Comparison of ENCODE assay signal across 16 cellular contexts in the genomic region with DNA sequence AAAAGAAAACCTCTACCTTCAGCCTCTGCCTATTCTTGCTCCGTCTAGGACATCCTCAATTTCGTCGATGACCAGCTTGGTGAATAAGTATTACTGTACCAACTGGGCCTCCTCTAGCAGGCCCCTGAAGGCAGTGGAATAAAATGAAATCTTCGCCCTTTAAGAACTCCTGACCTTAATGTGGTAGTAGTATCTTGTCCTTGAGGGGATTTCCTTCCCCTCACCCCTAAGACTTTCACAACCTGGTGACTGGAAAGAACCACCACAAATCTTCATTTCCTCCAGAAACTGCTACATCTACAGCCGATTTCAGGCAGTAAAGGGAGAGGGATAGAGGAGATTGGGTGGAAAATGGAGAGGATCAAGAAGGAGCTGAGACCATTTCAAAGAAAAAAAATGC. TPM values are rescaled to one million over a fixed set of nuclear protein-coding genes. Genes with fewer than 3 reads are reported as not detected.
DNase-seq lines count a peak whose midpoint lies in the region; ATAC-seq, FAIRE-seq and TF ChIP-seq lines count a peak whose summit lies in the region.
"Had no signal": no experiment of that assay in that cellular context is flagged by ENCODE, and none has a peak within 500 bp of the region (broad histone marks: within the 10 kb centered on the region; RNA-seq: fewer than 3 reads in every experiment).

No MANE protein-coding gene starts in this region.

- H3K4me1 ChIP-seq in CD4-positive, alpha-beta memory T cell (ENCODE audit: insufficient read depth, low read length) = peaks cover 36% of the 10 kb centered on the region
- peaks cover 0 to 4% of the 10 kb centered on the region in 2 donors for H3K4me1 ChIP-seq in kidney (ENCODE audit: control insufficient read depth in 1 of 2, insufficient read depth in 1 of 2, low read depth in 1 of 2, low read length in 2 of 2)

- H3K27me3 Mint-ChIP-seq in CD4-positive, alpha-beta memory T cell = no peaks in the 10 kb centered on the region
- no peaks in the 10 kb centered on the region for H3K27me3 Mint-ChIP-seq in activated T-helper 2 cell treated with anti-CD3 and anti-CD28 coated beads, Interferon-gamma antibody, Interleukin-2, Interleukin-4, amounts not matched to agents 10 μg/mL and 5 μg/mL and 100 μg/mL, durations not matched to agents 14 hours and 24 hours and 36 hours (ENCODE audit: low read depth)
- no peaks in the 10 kb centered on the region for H3K27me3 Mint-ChIP-seq in natural killer cell (ENCODE audit: low read depth in 2 of 2)

- no peak for TF ChIP-seq CTCF in GM20000 (IDR thresholded peaks at IDR 0.05; ENCODE audit: extremely low read depth, missing control alignments)
- TF ChIP-seq CTCF in natural killer cell (IDR thresholded peaks at IDR 0.05) = no peak
- TF ChIP-seq CTCF in kidney (IDR thresholded peaks at IDR 0.05; ENCODE audit: borderline replicate concordance, extremely low read depth, insufficient read depth) = no peak

- no peak overlapping the region for H3K4me3 ChIP-seq in CD4-positive, alpha-beta memory T cell (ENCODE audit: low read length in 2 of 2)
- no peak overlapping the region for H3K4me3 ChIP-seq in kidney (ENCODE audit: low read length in 2 of 2)

- peaks cover 24 to 48% (median 35%) of the 10 kb centered on the region in 4 donors for H3K4me1 Mint-ChIP-seq in CD4-positive, alpha-beta memory T cell
- peaks cover 29% of the 10 kb centered on the region for H3K4me1 Mint-ChIP-seq in activated T-helper 2 cell treated with anti-CD3 and anti-CD28 coated beads, Interferon-gamma antibody, Interleukin-2, Interleukin-4, amounts not matched to agents 10 μg/mL and 5 μg/mL and 100 μg/mL, durations not matched to agents 14 hours and 24 hours and 36 hours (ENCODE audit: low read depth)
- peaks cover 26% of the 10 kb centered on the region in 2 donors for H3K4me1 Mint-ChIP-seq in natural killer cell

- intact Hi-C loops in CD4-positive, alpha-beta memory T cell (cut with micrococcal nuclease) = loop anchor here (5.0 kb wide), 1 partner anchor 349 kb away; a partner anchor contains a TSS
- intact Hi-C loops in activated T-helper 2 cell treated with anti-CD3 and anti-CD28 coated beads, Interferon-gamma antibody, Interleukin-2, Interleukin-4, amounts not matched to agents 10 μg/mL and 5 μg/mL and 100 μg/mL, durations not matched to agents 14 hours and 24 hours and 36 hours (cut with micrococcal nuclease) = loop anchor here (5.0 kb wide), 2 partner anchors 206 to 599 kb away; a partner anchor contains a TSS
- intact Hi-C loops in natural killer cell (cut with micrococcal nuclease) = no loop called here
- intact Hi-C loops in kidney (cut with DNase I) = no loop called here

- DNase-seq in CD4-positive, alpha-beta memory T cell = no peak
- DNase-seq in GM20000 (ENCODE audit: low spot score) (peak; percentile 16), natural killer cell (no peak), kidney (no peak), H4 (ENCODE audit: low spot score) (no peak), SKM-1 (lab: John Stamatoyannopoulos, UW; ENCODE audit: unreplicated experiment) (no peak)
- DNase-seq in activated T-helper 2 cell treated with anti-CD3 and anti-CD28 coated beads, Interferon-gamma antibody, Interleukin-2, Interleukin-4, amounts not matched to agents 10 μg/mL and 5 μg/mL and 100 μg/mL, durations not matched to agents 14 hours and 24 hours and 36 hours (ENCODE audit: low spot score) = no peak
- DNase-seq: activated gamma-delta T cell; H9; midbrain; NCI-H1436; NCI-H526; retina; stimulated activated CD4-positive, alpha-beta T cell treated with anti-CD3 and anti-CD28 coated beads, Interleukin-4, amount 100 ng/mL, for 1 hour had no signal

- peak overlapping the region; percentile 40 for H3K27ac ChIP-seq in CD4-positive, alpha-beta memory T cell (ENCODE audit: low read depth, low read length)
- no peak overlapping the region for H3K27ac ChIP-seq in kidney (ENCODE audit: low read depth in 2 of 2, low read length in 2 of 2)

- ATAC-seq in natural killer cell (no peak), HG03196 (IDR thresholded peaks at IDR 0.05; ENCODE audit: unreplicated experiment) (no peak)

- H3K36me3 Mint-ChIP-seq in CD4-positive, alpha-beta memory T cell = peaks cover 29 to 55% of the 10 kb centered on the region in 2 donors
- H3K36me3 Mint-ChIP-seq in activated T-helper 2 cell treated with anti-CD3 and anti-CD28 coated beads, Interferon-gamma antibody, Interleukin-2, Interleukin-4, amounts not matched to agents 10 μg/mL and 5 μg/mL and 100 μg/mL, durations not matched to agents 14 hours and 24 hours and 36 hours (ENCODE audit: low read depth) = peaks cover 63% of the 10 kb centered on the region
- peaks cover 12% of the 10 kb centered on the region for H3K36me3 Mint-ChIP-seq in natural killer cell

- H3K9me3 ChIP-seq in CD4-positive, alpha-beta memory T cell (ENCODE audit: control insufficient read depth in 1 of 2, low read length in 2 of 2) = no peaks in the 10 kb centered on the region
- H3K9me3 ChIP-seq in kidney (ENCODE audit: control insufficient read depth in 1 of 2, low read length in 2 of 2) = no peaks in the 10 kb centered on the region

- no peak overlapping the region for H3K9ac ChIP-seq in kidney (ENCODE audit: low read length in 2 of 2)

- POLR2A ChIA-PET in CD4-positive, alpha-beta memory T cell (lab: Charles Lee; ENCODE audit: partially characterized antibody) = interaction anchor here (1.0 to 4.2 kb wide), 10 partner anchors 15 to 280 kb away, joined by 3 to 49 read pairs (median 8); a partner anchor contains a TSS

- H3K36me3 ChIP-seq in CD4-positive, alpha-beta memory T cell (ENCODE audit: insufficient read depth, low read length) = peaks cover 30% of the 10 kb centered on the region
- H3K36me3 ChIP-seq in kidney (ENCODE audit: control insufficient read depth in 1 of 2, insufficient read depth in 2 of 2, low read length in 2 of 2) = peaks cover 11 to 23% of the 10 kb centered on the region in 2 donors

- H3K27me3 ChIP-seq in CD4-positive, alpha-beta memory T cell (ENCODE audit: insufficient read depth, low read length) = no peaks in the 10 kb centered on the region

- no peak for FAIRE-seq in kidney (lab: Jason Lieb, UNC)

- peak overlapping the region; percentile 3 to 89 (median 46) for H3K4me3 Mint-ChIP-seq in CD4-positive, alpha-beta memory T cell
- peak overlapping the region; percentile 54 for H3K4me3 Mint-ChIP-seq in activated T-helper 2 cell treated with anti-CD3 and anti-CD28 coated beads, Interferon-gamma antibody, Interleukin-2, Interleukin-4, amounts not matched to agents 10 μg/mL and 5 μg/mL and 100 μg/mL, durations not matched to agents 14 hours and 24 hours and 36 hours (ENCODE audit: low read depth)
- H3K4me3 Mint-ChIP-seq in natural killer cell = peak overlapping the region; percentile 98

- CTCF ChIA-PET in CD4-positive, alpha-beta memory T cell (lab: Charles Lee; ENCODE audit: partially characterized antibody) = interaction anchor here (1.1 to 4.3 kb wide), 9 partner anchors 8 to 474 kb away, joined by 3 to 48 read pairs (median 6); no protein-coding TSS in a partner anchor

- H3K9me3 Mint-ChIP-seq in CD4-positive, alpha-beta memory T cell = no peaks in the 10 kb centered on the region
- no peaks in the 10 kb centered on the region for H3K9me3 Mint-ChIP-seq in activated T-helper 2 cell treated with anti-CD3 and anti-CD28 coated beads, Interferon-gamma antibody, Interleukin-2, Interleukin-4, amounts not matched to agents 10 μg/mL and 5 μg/mL and 100 μg/mL, durations not matched to agents 14 hours and 24 hours and 36 hours
- no peaks in the 10 kb centered on the region for H3K9me3 Mint-ChIP-seq in natural killer cell
- H3K9me3 Mint-ChIP-seq: H9 had no signal

- H3K27ac Mint-ChIP-seq in CD4-positive, alpha-beta memory T cell = peak overlapping the region; percentile 76 to 99 (median 88)
- H3K27ac Mint-ChIP-seq in activated T-helper 2 cell treated with anti-CD3 and anti-CD28 coated beads, Interferon-gamma antibody, Interleukin-2, Interleukin-4, amounts not matched to agents 10 μg/mL and 5 μg/mL and 100 μg/mL, durations not matched to agents 14 hours and 24 hours and 36 hours = peak overlapping the region; percentile 94
- H3K27ac Mint-ChIP-seq in natural killer cell = peak overlapping the region; percentile 99 to 100

RNA-seq across cellular contexts. Expression of a gene that starts 1.6 kb away (rescaled TPM):
- total RNA-seq in CD4-positive, alpha-beta memory T cell = 100 to 1,000 TPM; 110 to 121 TPM
- polyA plus RNA-seq in CD4-positive, alpha-beta memory T cell = 100 to 1,000 TPM; 167 to 259 TPM
- 112 and 113 TPM in 2 replicates for total RNA-seq in activated T-helper 2 cell treated with anti-CD3 and anti-CD28 coated beads, Interferon-gamma antibody, Interleukin-2, Interleukin-4, amounts not matched to agents 10 μg/mL and 5 μg/mL and 100 μg/mL, durations not matched to agents 14 hours and 24 hours and 36 hours
- total RNA-seq in natural killer cell = 10 to 100 TPM; 36.5 to 52.8 (median 40.0) TPM
- total RNA-seq in kidney = 74.8 TPM
- polyA plus RNA-seq in kidney (ENCODE audit: insufficient read depth, low read depth, low replicate concordance) = 153 TPM
- 188 and 214 TPM in 2 replicates for total RNA-seq in H4 (2014; rRNA removed; shearing (Covaris generic))

RNA-seq across cellular contexts. Expression of a gene that starts 50.1 kb away (rescaled TPM):
- not detected for total RNA-seq in CD4-positive, alpha-beta memory T cell
- not detected for polyA plus RNA-seq in CD4-positive, alpha-beta memory T cell
- total RNA-seq in activated T-helper 2 cell treated with anti-CD3 and anti-CD28 coated beads, Interferon-gamma antibody, Interleukin-2, Interleukin-4, amounts not matched to agents 10 μg/mL and 5 μg/mL and 100 μg/mL, durations not matched to agents 14 hours and 24 hours and 36 hours = not detected in 2 replicates
- total RNA-seq in natural killer cell = under 1 TPM in 1 of 3 donors, not detected in 2; 0.82 TPM
- total RNA-seq in kidney = not detected
- not detected for polyA plus RNA-seq in kidney (ENCODE audit: insufficient read depth, low read depth, low replicate concordance)
- total RNA-seq in H4 (2014; rRNA removed; shearing (Covaris generic)) = not detected in 2 replicates
- total RNA-seq: fibroblast of lung, H9 had no signal
- polyA plus RNA-seq: fibroblast of lung had no signal

RNA-seq across cellular contexts. Expression of a gene that starts 50.1 kb away (rescaled TPM):
- total RNA-seq in CD4-positive, alpha-beta memory T cell = 100 to 1,000 TPM; 180 to 189 TPM
- polyA plus RNA-seq in CD4-positive, alpha-beta memory T cell = 10 to 100 TPM; 33.5 to 74.5 TPM
- total RNA-seq in activated T-helper 2 cell treated with anti-CD3 and anti-CD28 coated beads, Interferon-gamma antibody, Interleukin-2, Interleukin-4, amounts not matched to agents 10 μg/mL and 5 μg/mL and 100 μg/mL, durations not matched to agents 14 hours and 24 hours and 36 hours = 259 and 263 TPM in 2 replicates
- total RNA-seq in natural killer cell (100 to 1,000 TPM; 195 to 220 (median 218) TPM), kidney (131 TPM)
- polyA plus RNA-seq in kidney (ENCODE audit: insufficient read depth, low read depth, low replicate concordance) = 46.2 TPM
- 74.3 and 85.9 TPM in 2 replicates for total RNA-seq in H4 (2014; rRNA removed; shearing (Covaris generic))

RNA-seq across cellular contexts. Expression of a gene that starts 54.5 kb away (rescaled TPM):
- 100 to 1,000 TPM; 186 TPM for total RNA-seq in CD4-positive, alpha-beta memory T cell
- polyA plus RNA-seq in CD4-positive, alpha-beta memory T cell = 10 to 100 TPM; 53.5 to 95.4 TPM
- total RNA-seq in activated T-helper 2 cell treated with anti-CD3 and anti-CD28 coated beads, Interferon-gamma antibody, Interleukin-2, Interleukin-4, amounts not matched to agents 10 μg/mL and 5 μg/mL and 100 μg/mL, durations not matched to agents 14 hours and 24 hours and 36 hours = 44.0 and 47.0 TPM in 2 replicates
- total RNA-seq in natural killer cell (10 to 100 TPM; 47.8 to 67.5 (median 59.3) TPM), kidney (40.9 TPM)
- polyA plus RNA-seq in kidney (ENCODE audit: insufficient read depth, low read depth, low replicate concordance) = 6.2 TPM
- 51.1 and 61.9 TPM in 2 replicates for total RNA-seq in H4 (2014; rRNA removed; shearing (Covaris generic))

Comparison
In these comparisons a context has a peak if more than half of its experiments do, and no peak if none do; other contexts are left out.
1. H3K4me3 Mint-ChIP-seq: peak in every context shown above with its lines; median percentile 98 in natural killer cell; 54 in activated T-helper 2 cell treated with anti-CD3 and anti-CD28 coated beads, Interferon-gamma antibody, Interleukin-2, Interleukin-4, amounts not matched to agents 10 μg/mL and 5 μg/mL and 100 μg/mL, durations not matched to agents 14 hours and 24 hours and 36 hours; 46 in CD4-positive, alpha-beta memory T cell.
2. intact Hi-C loops: an anchor here in CD4-positive, alpha-beta memory T cell (5.0 kb wide) and activated T-helper 2 cell treated with anti-CD3 and anti-CD28 coated beads, Interferon-gamma antibody, Interleukin-2, Interleukin-4, amounts not matched to agents 10 μg/mL and 5 μg/mL and 100 μg/mL, durations not matched to agents 14 hours and 24 hours and 36 hours (5.0 kb wide); none called in natural killer cell and kidney.